In genomic region chr11:47916361-47916841, GRCh38 we compare ENCODE assay signal across 1 cellular context.
TF ChIP-seq lines count a peak whose summit lies in the region.

No MANE protein-coding gene starts in this region.

TF ChIP-seq in endothelial cell of umbilical vein, 7 proteins besides CTCF, POLR2A, EP300 and RAD21:
- peak; percentile 84 for TF ChIP-seq GATA2 (IDR thresholded peaks at IDR 0.05; ENCODE audit: insufficient read depth, insufficient read length, low read depth, low read length)
- no peak for TF ChIP-seq FOS (IDR thresholded peaks at IDR 0.05; ENCODE audit: borderline replicate concordance, insufficient read depth, low read length)
- no peak for TF ChIP-seq MAX (IDR thresholded peaks at IDR 0.05; ENCODE audit: insufficient read depth, insufficient read length)
- TF ChIP-seq JUN (IDR thresholded peaks at IDR 0.05; ENCODE audit: borderline replicate concordance, insufficient read depth, insufficient read length, low read depth), result no peak
- TF ChIP-seq MYC (IDR thresholded peaks at IDR 0.05; ENCODE audit: low read depth, low read length), result no peak
TF ChIP-seq in endothelial cell of umbilical vein: peak in this region for 1.
